ENCODE assay signal across 16 cellular contexts in genomic region chr12:119088917-119089667, GRCh38.
"Had no signal": no experiment of that assay in that cellular context is flagged by ENCODE, and none has a peak within 500 bp of the region (broad histone marks: within the 10 kb centered on the region; RNA-seq: fewer than 3 reads in every experiment).

No MANE protein-coding gene starts in this region.

- DNase-seq: activated CD4-positive, alpha-beta T cell treated with anti-CD3 and anti-CD28 coated beads, Interleukin-2, amount 50 U/mL, for 1 hour; activated T-cell treated with anti-CD3 and anti-CD28 coated beads for 4 hours; caudate nucleus; effector CD8-positive, alpha-beta T cell; gastrocnemius medialis; heart right ventricle; stimulated activated CD4-positive, alpha-beta T cell treated with anti-CD3 and anti-CD28 coated beads, Interleukin-2, amount 100 ng/mL, for 48 hours; stimulated activated naive CD4-positive, alpha-beta T cell treated with Interleukin-2 at 50 U/mL for 16 hours; upper lobe of left lung had no signal

- H3K27me3 ChIP-seq: upper lobe of left lung had no signal

- H3K9me3 Mint-ChIP-seq: natural killer cell treated with Interleukin-12 subunit alpha and Interleukin-12 subunit beta and Interleukin-15 and Interleukin-18, amount 100 ng/mL, for 72 hours had no signal

- H3K36me3 ChIP-seq: gastrocnemius medialis, heart right ventricle, suprapubic skin, upper lobe of left lung had no signal

- H3K9me3 ChIP-seq: gastrocnemius medialis, heart right ventricle, suprapubic skin, upper lobe of left lung had no signal

- ATAC-seq: activated T-helper 17 cell treated with anti-CD3 and anti-CD28 coated beads, Interleukin-2, amount 50 U/mL, for 72 hours; gastrocnemius medialis; heart right ventricle; left lobe of liver; natural killer cell treated with Interleukin-12 subunit alpha and Interleukin-12 subunit beta and Interleukin-15 and Interleukin-18, amount 100 ng/mL, for 72 hours had no signal

- H3K4me1 ChIP-seq: gastrocnemius medialis, suprapubic skin, upper lobe of left lung had no signal

- H3K27ac Mint-ChIP-seq: activated naive CD4-positive, alpha-beta T cell treated with anti-CD3 and anti-CD28 coated beads, Interleukin-2, amount 50 U/mL, for 24 hours; activated T-helper 17 cell treated with anti-CD3 and anti-CD28 coated beads, Interleukin-2, amount 50 U/mL, for 72 hours; memory B cell; natural killer cell treated with Interleukin-12 subunit alpha and Interleukin-12 subunit beta and Interleukin-15 and Interleukin-18, amount 100 ng/mL, for 72 hours had no signal

- H3K4me3 ChIP-seq: coronary artery, gastrocnemius medialis, heart right ventricle, suprapubic skin, upper lobe of left lung had no signal

- H3K36me3 Mint-ChIP-seq: activated naive CD4-positive, alpha-beta T cell treated with anti-CD3 and anti-CD28 coated beads, Interleukin-2, amount 50 U/mL, for 24 hours; memory B cell; natural killer cell treated with Interleukin-12 subunit alpha and Interleukin-12 subunit beta and Interleukin-15 and Interleukin-18, amount 100 ng/mL, for 72 hours had no signal

- H3K4me1 Mint-ChIP-seq: activated naive CD4-positive, alpha-beta T cell treated with anti-CD3 and anti-CD28 coated beads, Interleukin-2, amount 50 U/mL, for 24 hours; activated T-helper 17 cell treated with anti-CD3 and anti-CD28 coated beads, Interleukin-2, amount 50 U/mL, for 72 hours; memory B cell had no signal

- H3K27ac ChIP-seq: coronary artery, gastrocnemius medialis, heart right ventricle, suprapubic skin, upper lobe of left lung had no signal

- H3K4me3 Mint-ChIP-seq: activated naive CD4-positive, alpha-beta T cell treated with anti-CD3 and anti-CD28 coated beads, Interleukin-2, amount 50 U/mL, for 24 hours; activated T-helper 17 cell treated with anti-CD3 and anti-CD28 coated beads, Interleukin-2, amount 50 U/mL, for 72 hours; memory B cell; natural killer cell treated with Interleukin-12 subunit alpha and Interleukin-12 subunit beta and Interleukin-15 and Interleukin-18, amount 100 ng/mL, for 72 hours had no signal
